Comparison of ENCODE assay signal across 19 cellular contexts in the genomic region with DNA sequence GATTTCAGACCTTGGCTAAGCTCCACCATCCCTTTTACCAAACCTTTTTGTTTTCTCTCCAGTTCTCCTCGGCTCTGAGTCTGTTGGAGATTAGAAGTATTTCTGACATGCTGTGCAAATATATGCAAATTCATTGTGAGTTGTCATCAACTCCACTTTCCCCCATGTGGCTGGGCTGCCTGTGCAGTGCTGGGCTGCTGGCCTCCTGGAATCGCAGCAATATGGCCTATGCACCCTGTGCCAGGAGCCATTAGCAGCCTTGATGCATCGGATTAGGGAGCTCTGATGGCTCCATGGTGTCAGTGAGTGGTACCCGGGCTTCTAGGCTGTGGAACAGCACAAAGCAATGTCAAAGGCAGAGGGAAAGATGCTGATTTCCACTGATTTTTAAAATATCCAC.
"Had no signal": no experiment of that assay in that cellular context is flagged by ENCODE, and none has a peak within 500 bp of the region (broad histone marks: within the 10 kb centered on the region; RNA-seq: fewer than 3 reads in every experiment).

No MANE protein-coding gene starts in this region.

- DNase-seq: activated CD4-positive, alpha-beta T cell treated with anti-CD3 and anti-CD28 coated beads for 48 hours; activated CD4-positive, alpha-beta T cell treated with anti-CD3 and anti-CD28 coated beads, Interleukin-2, amount 50 U/mL, for 48 hours; activated CD4-positive, CD25-positive, alpha-beta regulatory T cell treated with anti-CD3 and anti-CD28 coated beads, Interleukin-2, amount 50 U/mL, for 72 hours; activated CD8-positive, alpha-beta memory T cell treated with anti-CD3 and anti-CD28 coated beads, Interleukin-2, amount 10 ng/mL, durations not matched to agents 7 days and 5 days; activated effector memory CD4-positive, alpha-beta T cell treated with Interleukin-2 at 50 U/mL for 16 hours; activated naive CD4-positive, alpha-beta T cell; activated T-cell treated with anti-CD3 and anti-CD28 coated beads, Interleukin-2, amount 50 U/mL, for 24 hours; aorta; Kasumi-1; KBM-7; NCI-H146; NCI-H2029; NCI-H510A treated with DMSO at 0.1 percent for 48 hours; NCI-H82; Peyer's patch; Right ventricle myocardium superior; SJCRH30 had no signal

- H3K27me3 ChIP-seq: breast epithelium, Peyer's patch, SJCRH30 had no signal

- H3K4me3 ChIP-seq: breast epithelium, Peyer's patch, SJCRH30 had no signal

- H3K4me1 ChIP-seq: breast epithelium, Peyer's patch, SJCRH30 had no signal

- H3K27ac ChIP-seq: breast epithelium, Peyer's patch, RWPE1, SJCRH30 had no signal

- H3K36me3 ChIP-seq: breast epithelium, Peyer's patch, SJCRH30 had no signal

- H3K9me3 ChIP-seq: breast epithelium, Peyer's patch, SJCRH30 had no signal
